ENCODE assay signal across 32 cellular contexts in genomic region chr14:75504411-75504810, GRCh38. TPM values are rescaled to one million over a fixed set of nuclear protein-coding genes. Genes with fewer than 3 reads are reported as not detected.
"Had no signal": no experiment of that assay in that cellular context is flagged by ENCODE, and none has a peak within 500 bp of the region (broad histone marks: within the 10 kb centered on the region; RNA-seq: fewer than 3 reads in every experiment).

No MANE protein-coding gene starts in this region.

- H3K36me3 ChIP-seq: neutrophil, ovary, stomach, thoracic aorta, thyroid gland, tibial nerve, upper lobe of left lung, vagina had no signal

- H3K27me3 ChIP-seq: neutrophil, ovary, stomach, thyroid gland, tibial nerve, upper lobe of left lung, vagina had no signal

- H3K4me1 ChIP-seq: psoas muscle, stomach, thyroid gland, tibial nerve, upper lobe of left lung, vagina had no signal

- FAIRE-seq: urothelium cell line had no signal

- DNase-seq: naive thymus-derived CD8-positive, alpha-beta T cell; nephron progenitor cell; nucleus accumbens; ovary; posterior cingulate gyrus; psoas muscle; right cardiac atrium; stimulated activated CD4-positive, alpha-beta T cell treated with anti-CD3 and anti-CD28 coated beads, Interleukin-15, amount 100 ng/mL, for 24 hours; stimulated activated CD4-positive, alpha-beta T cell treated with anti-CD3 and anti-CD28 coated beads, Interleukin-2, amount 100 ng/mL, for 24 hours; stimulated activated CD4-positive, alpha-beta T cell treated with anti-CD3 and anti-CD28 coated beads, Interleukin-2, amount 100 ng/mL, for 48 hours; stimulated activated CD4-positive, alpha-beta T cell treated with anti-CD3 and anti-CD28 coated beads, Interleukin-4, amount 100 ng/mL, for 24 hours; stimulated activated naive B cell treated with anti-CD40 and anti-IgM and Interleukin-4, amounts not matched to agents 10 μg/mL and 1 μg/mL and 100 μg/mL, for 72 hours; stimulated activated naive CD4-positive, alpha-beta T cell treated with Interleukin-2 at 50 U/mL for 16 hours; stomach; thyroid gland; trophoblast cell; upper lobe of left lung had no signal

- H3K27ac ChIP-seq: neutrophil, ovary, parathyroid adenoma, psoas muscle, skin epidermis, stomach, thoracic aorta, thyroid gland, tibial nerve, upper lobe of left lung, vagina had no signal

- H3K4me3 ChIP-seq: ovary, psoas muscle, skin epidermis, stomach, thoracic aorta, thyroid gland, tibial nerve, upper lobe of left lung, vagina had no signal

- H3K4me3 Mint-ChIP-seq: naive thymus-derived CD8-positive, alpha-beta T cell; natural killer cell treated with Interleukin-12 subunit alpha and Interleukin-12 subunit beta and Interleukin-15 and Interleukin-18, amount 100 ng/mL, for 72 hours; nephron progenitor cell; neural crest cell; stimulated activated effector memory CD8-positive, alpha-beta T cell treated with anti-CD3 and anti-CD28 coated beads, Interleukin-12 subunit alpha, Interleukin-12 subunit beta, amount 100 ng/mL, for 72 hours; stimulated activated naive B cell treated with anti-CD40 and anti-IgM and Interleukin-4, amounts not matched to agents 10 μg/mL and 1 μg/mL and 100 μg/mL, for 72 hours; stimulated activated naive CD8-positive, alpha-beta T cell treated with anti-CD3 and anti-CD28 coated beads, Interleukin-15, Interleukin-2, amounts not matched to agents 100 ng/mL and 50 ng/mL, for 24 hours had no signal

- H3K9me3 ChIP-seq: neutrophil, ovary, thoracic aorta, thyroid gland, vagina had no signal

- H3K27ac Mint-ChIP-seq: naive thymus-derived CD8-positive, alpha-beta T cell; nephron progenitor cell; progenitor cell of endocrine pancreas; stimulated activated effector memory CD8-positive, alpha-beta T cell treated with anti-CD3 and anti-CD28 coated beads, Interleukin-12 subunit alpha, Interleukin-12 subunit beta, amount 100 ng/mL, for 72 hours; stimulated activated naive B cell treated with anti-CD40 and anti-IgM and Interleukin-4, amounts not matched to agents 10 μg/mL and 1 μg/mL and 100 μg/mL, for 72 hours; stimulated activated naive CD8-positive, alpha-beta T cell treated with anti-CD3 and anti-CD28 coated beads, Interleukin-15, Interleukin-2, amounts not matched to agents 100 ng/mL and 50 ng/mL, for 24 hours had no signal

- H3K27me3 Mint-ChIP-seq: natural killer cell treated with Interleukin-12 subunit alpha and Interleukin-12 subunit beta and Interleukin-15 and Interleukin-18, amount 100 ng/mL, for 72 hours; progenitor cell of endocrine pancreas; stimulated activated naive B cell treated with anti-CD40 and anti-IgM and Interleukin-4, amounts not matched to agents 10 μg/mL and 1 μg/mL and 100 μg/mL, for 72 hours; stimulated activated naive CD8-positive, alpha-beta T cell treated with anti-CD3 and anti-CD28 coated beads, Interleukin-15, Interleukin-2, amounts not matched to agents 100 ng/mL and 50 ng/mL, for 24 hours had no signal

- ATAC-seq: naive thymus-derived CD8-positive, alpha-beta T cell; natural killer cell treated with Interleukin-12 subunit alpha and Interleukin-12 subunit beta and Interleukin-15 and Interleukin-18, amount 100 ng/mL, for 72 hours; psoas muscle; right cardiac atrium; sciatic nerve; stimulated activated effector memory CD8-positive, alpha-beta T cell treated with anti-CD3 and anti-CD28 coated beads, Interleukin-12 subunit alpha, Interleukin-12 subunit beta, amount 100 ng/mL, for 72 hours; stimulated activated naive B cell treated with anti-CD40 and anti-IgM and Interleukin-4, amounts not matched to agents 10 μg/mL and 1 μg/mL and 100 μg/mL, for 72 hours had no signal

- H3K4me1 Mint-ChIP-seq: naive thymus-derived CD8-positive, alpha-beta T cell; neural crest cell had no signal

- H3K36me3 Mint-ChIP-seq: naive thymus-derived CD8-positive, alpha-beta T cell; stimulated activated effector memory CD8-positive, alpha-beta T cell treated with anti-CD3 and anti-CD28 coated beads, Interleukin-12 subunit alpha, Interleukin-12 subunit beta, amount 100 ng/mL, for 72 hours had no signal

RNA-seq across cellular contexts. Expression of gene BATF, which starts 17.9 kb away (rescaled TPM):
- total RNA-seq: neural crest cell, progenitor cell of endocrine pancreas, renal cortical epithelial cell, temporal lobe had no signal
